Comparison of ENCODE assay signal across 8 cellular contexts in the genomic region with DNA sequence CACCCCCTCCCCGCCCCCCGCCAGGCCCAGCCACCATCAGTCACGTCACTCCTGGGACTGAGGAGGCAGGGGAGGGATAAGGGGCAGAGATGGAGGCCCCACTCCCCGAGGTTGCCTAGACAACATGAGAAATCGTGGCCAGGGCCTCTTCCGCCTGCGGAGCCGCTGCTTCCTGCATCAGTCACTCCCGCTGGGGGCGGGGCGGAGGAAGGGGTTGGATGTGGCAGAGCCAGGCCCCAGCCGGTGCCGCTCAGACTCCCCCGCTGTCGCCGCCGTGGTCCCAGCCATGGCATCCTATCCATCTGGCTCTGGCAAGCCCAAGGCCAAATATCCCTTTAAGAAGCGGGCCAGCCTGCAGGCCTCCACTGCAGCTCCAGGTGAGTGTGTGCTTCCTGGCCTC. TPM values are rescaled to one million over a fixed set of nuclear protein-coding genes. Genes with fewer than 3 reads are reported as not detected.
DNase-seq lines count a peak whose midpoint lies in the region; ATAC-seq, FAIRE-seq and TF ChIP-seq lines count a peak whose summit lies in the region.

No MANE protein-coding gene starts in this region.

- H3K27me3 ChIP-seq in DND-41 (ENCODE audit: insufficient read depth, low read length, poor library complexity) (no peaks in the 10 kb centered on the region), GM23338 (ENCODE audit: insufficient read depth) (no peaks in the 10 kb centered on the region), Karpas-422 (ENCODE audit: low read length) (no peaks in the 10 kb centered on the region)
- H3K27me3 ChIP-seq in naive thymus-derived CD4-positive, alpha-beta T cell (ENCODE audit: control insufficient read depth in 2 of 2, insufficient read depth in 2 of 2, low read length in 2 of 2): no peaks in the 10 kb centered on the region

- no peak for FAIRE-seq in RCC 7860 (lab: Jason Lieb, UNC)

- H2AFZ ChIP-seq in DND-41 (ENCODE audit: low read depth, low read length): peak overlapping the region; percentile 69
- H2AFZ ChIP-seq in GM23338: no peak overlapping the region
- no peak overlapping the region for H2AFZ ChIP-seq in Karpas-422 (ENCODE audit: low read length)

- H3F3A ChIP-seq in GM23338 (replicated peaks; ENCODE audit: low read depth): no peaks in the 10 kb centered on the region

- POLR2A ChIA-PET in naive thymus-derived CD4-positive, alpha-beta T cell (lab: Charles Lee): interaction anchor here (1.1 to 3.4 kb wide), 4 partner anchors 12 to 137 kb away, joined by 4 to 52 read pairs (median 4); partner anchors contain the start of genes ATXN7L2 and GNAI3

- CTCF ChIA-PET in naive thymus-derived CD4-positive, alpha-beta T cell (lab: Charles Lee): interaction anchor here (0.9 to 1.6 kb wide), 4 partner anchors 10 to 130 kb away, joined by 3 to 9 read pairs (median 4); partner anchors contain the start of gene CYB561D1

- peaks cover 16% of the 10 kb centered on the region; the same call in 1 of the 2 replicates for H4K20me1 ChIP-seq in DND-41 (ENCODE audit: insufficient read depth, low read length)
- H4K20me1 ChIP-seq in GM23338 (replicated peaks; ENCODE audit: insufficient read depth): peaks cover 4% of the 10 kb centered on the region; the same call in 1 of the 2 replicates
- H4K20me1 ChIP-seq in Karpas-422 (ENCODE audit: insufficient read depth, low read depth, low read length): peaks cover 24% of the 10 kb centered on the region; the same call in 1 of the 2 replicates

- H3K4me1 ChIP-seq in DND-41 (ENCODE audit: insufficient read depth, low read length) (peaks cover 41% of the 10 kb centered on the region), GM23338 (ENCODE audit: insufficient read depth) (peaks cover 17% of the 10 kb centered on the region), Karpas-422 (ENCODE audit: low read length) (peaks cover 79% of the 10 kb centered on the region)
- peaks cover 14 to 43% of the 10 kb centered on the region in 2 donors for H3K4me1 ChIP-seq in naive thymus-derived CD4-positive, alpha-beta T cell (ENCODE audit: control insufficient read depth in 2 of 2, insufficient read depth in 2 of 2, low read length in 2 of 2)

- peaks cover 44% of the 10 kb centered on the region for H3K79me2 ChIP-seq in DND-41 (ENCODE audit: insufficient read depth, low read length)
- peaks cover 37% of the 10 kb centered on the region for H3K79me2 ChIP-seq in GM23338 (replicated peaks; ENCODE audit: insufficient read depth)
- H3K79me2 ChIP-seq in Karpas-422 (ENCODE audit: low read length): peaks cover 61% of the 10 kb centered on the region

- H3K9me3 Mint-ChIP-seq in GM23338: no peaks in the 10 kb centered on the region
- H3K9me3 Mint-ChIP-seq in activated T-helper 1 cell treated with anti-CD3 and anti-CD28 coated beads, Interleukin-12 subunit alpha, Interleukin-12 subunit beta, Interleukin-2, Interleukin-4 antibody, amounts not matched to agents 30 ng/mL and 10 ng/mL and 1 ng/mL, durations not matched to agents 14 hours and 24 hours and 36 hours: no peaks in the 10 kb centered on the region
- no peaks in the 10 kb centered on the region for H3K9me3 Mint-ChIP-seq in naive thymus-derived CD4-positive, alpha-beta T cell
- no peaks in the 10 kb centered on the region for H3K9me3 Mint-ChIP-seq in stimulated activated effector memory CD8-positive, alpha-beta T cell treated with anti-CD3 and anti-CD28 coated beads, Interleukin-12 subunit alpha, Interleukin-12 subunit beta, amount 100 ng/mL, for 72 hours

- H3K9me2 ChIP-seq in GM23338 (ENCODE audit: insufficient read depth) (no peaks in the 10 kb centered on the region), Karpas-422 (replicated peaks; ENCODE audit: insufficient read depth, low read length) (no peaks in the 10 kb centered on the region)

- H3K27ac Mint-ChIP-seq in GM23338: peak overlapping the region; percentile 65; the same call in 1 of the 2 replicates
- H3K27ac Mint-ChIP-seq in activated T-helper 1 cell treated with anti-CD3 and anti-CD28 coated beads, Interleukin-12 subunit alpha, Interleukin-12 subunit beta, Interleukin-2, Interleukin-4 antibody, amounts not matched to agents 30 ng/mL and 10 ng/mL and 1 ng/mL, durations not matched to agents 14 hours and 24 hours and 36 hours: peak overlapping the region; percentile 97
- H3K27ac Mint-ChIP-seq in naive thymus-derived CD4-positive, alpha-beta T cell: peak overlapping the region; percentile 92 to 98 (median 96)
- H3K27ac Mint-ChIP-seq in stimulated activated effector memory CD8-positive, alpha-beta T cell treated with anti-CD3 and anti-CD28 coated beads, Interleukin-12 subunit alpha, Interleukin-12 subunit beta, amount 100 ng/mL, for 72 hours: peak overlapping the region; percentile 98

- H3K9ac ChIP-seq in DND-41 (ENCODE audit: low read depth, low read length): peak overlapping the region; percentile 65
- peak overlapping the region; percentile 92 for H3K9ac ChIP-seq in Karpas-422 (ENCODE audit: low read length)

- H3K27ac ChIP-seq in DND-41 (ENCODE audit: low read length) (peak overlapping the region; percentile 65), GM23338 (ENCODE audit: low read depth) (no peak overlapping the region), Karpas-422 (ENCODE audit: low read length) (peak overlapping the region; percentile 93)
- peak overlapping the region; percentile 90 for H3K27ac ChIP-seq in naive thymus-derived CD4-positive, alpha-beta T cell (ENCODE audit: low read depth, low read length)

- peak; percentile 94 for ATAC-seq in DND-41 (ENCODE audit: insufficient read depth, low read depth)
- peak; percentile 72 for ATAC-seq in GM23338
- ATAC-seq in naive thymus-derived CD4-positive, alpha-beta T cell: peak; percentile 90
- peak; percentile 88 for ATAC-seq in stimulated activated effector memory CD8-positive, alpha-beta T cell treated with anti-CD3 and anti-CD28 coated beads, Interleukin-12 subunit alpha, Interleukin-12 subunit beta, amount 100 ng/mL, for 72 hours

- intact Hi-C loops in activated T-helper 1 cell treated with anti-CD3 and anti-CD28 coated beads, Interleukin-12 subunit alpha, Interleukin-12 subunit beta, Interleukin-2, Interleukin-4 antibody, amounts not matched to agents 30 ng/mL and 10 ng/mL and 1 ng/mL, durations not matched to agents 14 hours and 24 hours and 36 hours (cut with micrococcal nuclease): loop anchor here (1.0 to 5.0 kb wide), 12 partner anchors 35 to 786 kb away; partner anchors contain the start of genes ATXN7L2, GNAI3, GSTM1 and GSTM2
- intact Hi-C loops in naive thymus-derived CD4-positive, alpha-beta T cell (cut with micrococcal nuclease): loop anchor here (1.0 to 5.0 kb wide), 9 partner anchors 73 to 408 kb away; partner anchors contain the start of genes AHCYL1 (in 2 of the 2), GNAI3 (in 2 of the 2), ATXN7L2 (in 1 of the 2) and CSF1 (in 1 of the 2)

- H3K27me3 Mint-ChIP-seq in GM23338 (ENCODE audit: insufficient read depth, low read depth, poor library complexity): peaks cover 11% of the 10 kb centered on the region
- peaks cover 2% of the 10 kb centered on the region for H3K27me3 Mint-ChIP-seq in activated T-helper 1 cell treated with anti-CD3 and anti-CD28 coated beads, Interleukin-12 subunit alpha, Interleukin-12 subunit beta, Interleukin-2, Interleukin-4 antibody, amounts not matched to agents 30 ng/mL and 10 ng/mL and 1 ng/mL, durations not matched to agents 14 hours and 24 hours and 36 hours (ENCODE audit: insufficient read depth)
- H3K27me3 Mint-ChIP-seq in naive thymus-derived CD4-positive, alpha-beta T cell: no peaks in the 10 kb centered on the region

- H3K4me1 Mint-ChIP-seq in GM23338: peaks cover 47% of the 10 kb centered on the region
- H3K4me1 Mint-ChIP-seq in activated T-helper 1 cell treated with anti-CD3 and anti-CD28 coated beads, Interleukin-12 subunit alpha, Interleukin-12 subunit beta, Interleukin-2, Interleukin-4 antibody, amounts not matched to agents 30 ng/mL and 10 ng/mL and 1 ng/mL, durations not matched to agents 14 hours and 24 hours and 36 hours (ENCODE audit: low read depth): peaks cover 63% of the 10 kb centered on the region
- peaks cover 52 to 79% (median 68%) of the 10 kb centered on the region in 7 donors for H3K4me1 Mint-ChIP-seq in naive thymus-derived CD4-positive, alpha-beta T cell
- H3K4me1 Mint-ChIP-seq in stimulated activated effector memory CD8-positive, alpha-beta T cell treated with anti-CD3 and anti-CD28 coated beads, Interleukin-12 subunit alpha, Interleukin-12 subunit beta, amount 100 ng/mL, for 72 hours: peaks cover 83% of the 10 kb centered on the region

- TF ChIP-seq CTCF in DND-41 (IDR thresholded peaks at IDR 0.05; ENCODE audit: borderline replicate concordance, extremely low read depth, low read length, poor library complexity, severe bottlenecking) (no peak), GM23338 (conservative IDR thresholded peaks at IDR 0.05; ENCODE audit: low read depth in 2 of 2) (no peak)

- no peaks in the 10 kb centered on the region for H3K36me3 ChIP-seq in DND-41 (ENCODE audit: insufficient read depth, low read length)
- no peaks in the 10 kb centered on the region for H3K36me3 ChIP-seq in GM23338 (ENCODE audit: insufficient read depth)
- no peaks in the 10 kb centered on the region for H3K36me3 ChIP-seq in Karpas-422 (ENCODE audit: insufficient read depth, low read length)
- peaks cover 0 to 10% (median 0%) of the 10 kb centered on the region in 3 experiments for H3K36me3 ChIP-seq in naive thymus-derived CD4-positive, alpha-beta T cell (ENCODE audit: control insufficient read depth in 2 of 3, insufficient read depth in 3 of 3, low read length in 3 of 3)

- H3K4me3 ChIP-seq in DND-41 (ENCODE audit: low read depth in 1 of 2, low read length in 2 of 2) (peak overlapping the region; percentile 68 to 75; a peak in 3 of 4 replicates), GM23338 (peak overlapping the region; percentile 97), Karpas-422 (ENCODE audit: low read length) (peak overlapping the region; percentile 92)
- H3K4me3 ChIP-seq in naive thymus-derived CD4-positive, alpha-beta T cell (ENCODE audit: low read length): peak overlapping the region; percentile 78

- no peaks in the 10 kb centered on the region; the same call in 2 of the 3 replicates for H3K36me3 Mint-ChIP-seq in GM23338 (ENCODE audit: low read depth)
- peaks cover 2% of the 10 kb centered on the region for H3K36me3 Mint-ChIP-seq in activated T-helper 1 cell treated with anti-CD3 and anti-CD28 coated beads, Interleukin-12 subunit alpha, Interleukin-12 subunit beta, Interleukin-2, Interleukin-4 antibody, amounts not matched to agents 30 ng/mL and 10 ng/mL and 1 ng/mL, durations not matched to agents 14 hours and 24 hours and 36 hours (ENCODE audit: low read depth)
- peaks cover 0 to 5% (median 0%) of the 10 kb centered on the region in 5 donors for H3K36me3 Mint-ChIP-seq in naive thymus-derived CD4-positive, alpha-beta T cell
- H3K36me3 Mint-ChIP-seq in stimulated activated effector memory CD8-positive, alpha-beta T cell treated with anti-CD3 and anti-CD28 coated beads, Interleukin-12 subunit alpha, Interleukin-12 subunit beta, amount 100 ng/mL, for 72 hours: peaks cover 29% of the 10 kb centered on the region

- DNase-seq in DND-41 (peak; percentile 99), GM23338 (ENCODE audit: low spot score) (peak; percentile 95), Karpas-422 (peak; percentile 98), RCC 7860 (ENCODE audit: low spot score) (peak; percentile 93), fibroblast of gingiva (ENCODE audit: low read depth) (peak; percentile 93)
- peak; percentile 96 for DNase-seq in activated T-helper 1 cell treated with anti-CD3 and anti-CD28 coated beads, Interleukin-12 subunit alpha, Interleukin-12 subunit beta, Interleukin-2, Interleukin-4 antibody, amounts not matched to agents 30 ng/mL and 10 ng/mL and 1 ng/mL, durations not matched to agents 14 hours and 24 hours and 36 hours (ENCODE audit: low spot score)
- peak; percentile 92 to 98 (median 95) for DNase-seq in naive thymus-derived CD4-positive, alpha-beta T cell
- DNase-seq in stimulated activated effector memory CD8-positive, alpha-beta T cell treated with anti-CD3 and anti-CD28 coated beads, Interleukin-12 subunit alpha, Interleukin-12 subunit beta, amount 100 ng/mL, for 72 hours (ENCODE audit: low spot score in 2 of 2): peak; percentile 87 to 96

- H3K9me3 ChIP-seq in DND-41 (ENCODE audit: insufficient read depth, low read length, severe bottlenecking) (no peaks in the 10 kb centered on the region), Karpas-422 (ENCODE audit: low read length) (no peaks in the 10 kb centered on the region)
- H3K9me3 ChIP-seq in naive thymus-derived CD4-positive, alpha-beta T cell (ENCODE audit: control insufficient read depth in 2 of 3, low read length in 3 of 3): no peaks in the 10 kb centered on the region

- peak overlapping the region; percentile 95 for H3K4me3 Mint-ChIP-seq in GM23338
- H3K4me3 Mint-ChIP-seq in activated T-helper 1 cell treated with anti-CD3 and anti-CD28 coated beads, Interleukin-12 subunit alpha, Interleukin-12 subunit beta, Interleukin-2, Interleukin-4 antibody, amounts not matched to agents 30 ng/mL and 10 ng/mL and 1 ng/mL, durations not matched to agents 14 hours and 24 hours and 36 hours: peak overlapping the region; percentile 95
- H3K4me3 Mint-ChIP-seq in naive thymus-derived CD4-positive, alpha-beta T cell: peak overlapping the region; percentile 90 to 98 (median 94)
- H3K4me3 Mint-ChIP-seq in stimulated activated effector memory CD8-positive, alpha-beta T cell treated with anti-CD3 and anti-CD28 coated beads, Interleukin-12 subunit alpha, Interleukin-12 subunit beta, amount 100 ng/mL, for 72 hours: peak overlapping the region; percentile 99

- H3K4me2 ChIP-seq in DND-41 (ENCODE audit: insufficient read depth, low read length) (peak overlapping the region; percentile 87), GM23338 (peak overlapping the region; percentile 99), Karpas-422 (ENCODE audit: low read depth, low read length, poor library complexity, severe bottlenecking) (peak overlapping the region; percentile 97)

RNA-seq across cellular contexts. Expression of gene AMPD2, which starts 1.3 kb away (rescaled TPM):
- total RNA-seq in GM23338 (2014; rRNA removed; shearing (Covaris generic)): 58.6 and 62.1 TPM in 2 replicates
- 23.1 and 24.5 TPM in 2 replicates for polyA plus RNA-seq in GM23338 (2016; fragmentation: Nextera tagmentation; extraction: Ambion mirVana)
- total RNA-seq in Karpas-422 (2014; rRNA removed; shearing (Covaris generic); ENCODE audit: low replicate concordance): 72.3 and 131 TPM in 2 replicates
- 92.4 and 100 TPM in 2 replicates for total RNA-seq in activated T-helper 1 cell treated with anti-CD3 and anti-CD28 coated beads, Interleukin-12 subunit alpha, Interleukin-12 subunit beta, Interleukin-2, Interleukin-4 antibody, amounts not matched to agents 30 ng/mL and 10 ng/mL and 1 ng/mL, durations not matched to agents 14 hours and 24 hours and 36 hours
- total RNA-seq in naive thymus-derived CD4-positive, alpha-beta T cell: 100 to 1,000 TPM in 3 of 5 experiments, 10 to 100 TPM in 2; 82.8 to 403 (median 119) TPM
- 10 to 100 TPM; 26.2 to 51.7 TPM for polyA plus RNA-seq in naive thymus-derived CD4-positive, alpha-beta T cell

RNA-seq across cellular contexts. Expression of gene GNAT2, which starts 1.5 kb away (rescaled TPM):
- total RNA-seq in GM23338 (2014; rRNA removed; shearing (Covaris generic)): 0.21 TPM in 1 of 2 replicates, not detected in the other
- not detected in 2 replicates for polyA plus RNA-seq in GM23338 (2016; fragmentation: Nextera tagmentation; extraction: Ambion mirVana)
- total RNA-seq in Karpas-422 (2014; rRNA removed; shearing (Covaris generic); ENCODE audit: low replicate concordance): not detected in 2 replicates
- 0.44 and 1.2 TPM in 2 replicates for total RNA-seq in activated T-helper 1 cell treated with anti-CD3 and anti-CD28 coated beads, Interleukin-12 subunit alpha, Interleukin-12 subunit beta, Interleukin-2, Interleukin-4 antibody, amounts not matched to agents 30 ng/mL and 10 ng/mL and 1 ng/mL, durations not matched to agents 14 hours and 24 hours and 36 hours
- under 1 TPM in 1 of 5 experiments, not detected in 4; 0.39 TPM for total RNA-seq in naive thymus-derived CD4-positive, alpha-beta T cell
- not detected for polyA plus RNA-seq in naive thymus-derived CD4-positive, alpha-beta T cell

RNA-seq across cellular contexts. Expression of gene GSTM4, which starts 35.0 kb away (rescaled TPM):
- 8.6 and 12.8 TPM in 2 replicates for total RNA-seq in GM23338 (2014; rRNA removed; shearing (Covaris generic))
- 12.9 and 17.3 TPM in 2 replicates for polyA plus RNA-seq in GM23338 (2016; fragmentation: Nextera tagmentation; extraction: Ambion mirVana)
- total RNA-seq in Karpas-422 (2014; rRNA removed; shearing (Covaris generic); ENCODE audit: low replicate concordance): 7.7 and 10.0 TPM in 2 replicates
- total RNA-seq in activated T-helper 1 cell treated with anti-CD3 and anti-CD28 coated beads, Interleukin-12 subunit alpha, Interleukin-12 subunit beta, Interleukin-2, Interleukin-4 antibody, amounts not matched to agents 30 ng/mL and 10 ng/mL and 1 ng/mL, durations not matched to agents 14 hours and 24 hours and 36 hours: 6.5 and 8.9 TPM in 2 replicates
- total RNA-seq in naive thymus-derived CD4-positive, alpha-beta T cell: 10 to 100 TPM; 14.2 to 28.4 (median 16.1) TPM
- polyA plus RNA-seq in naive thymus-derived CD4-positive, alpha-beta T cell: 10 to 100 TPM in 1 of 2 donors, 1 to 10 TPM in 1; 3.1 to 15.0 TPM

RNA-seq across cellular contexts. Expression of gene GSTM2, which starts 47.0 kb away (rescaled TPM):
- total RNA-seq in GM23338 (2014; rRNA removed; shearing (Covaris generic)): 8.9 and 20.3 TPM in 2 replicates
- 12.1 and 16.0 TPM in 2 replicates for polyA plus RNA-seq in GM23338 (2016; fragmentation: Nextera tagmentation; extraction: Ambion mirVana)
- 6.2 and 7.3 TPM in 2 replicates for total RNA-seq in Karpas-422 (2014; rRNA removed; shearing (Covaris generic); ENCODE audit: low replicate concordance)
- 19.0 and 19.2 TPM in 2 replicates for total RNA-seq in activated T-helper 1 cell treated with anti-CD3 and anti-CD28 coated beads, Interleukin-12 subunit alpha, Interleukin-12 subunit beta, Interleukin-2, Interleukin-4 antibody, amounts not matched to agents 30 ng/mL and 10 ng/mL and 1 ng/mL, durations not matched to agents 14 hours and 24 hours and 36 hours
- total RNA-seq in naive thymus-derived CD4-positive, alpha-beta T cell: 100 to 1,000 TPM in 3 of 5 experiments, 10 to 100 TPM in 2; 52.2 to 201 (median 109) TPM
- 10 to 100 TPM; 64.6 to 72.2 TPM for polyA plus RNA-seq in naive thymus-derived CD4-positive, alpha-beta T cell
